18 cellular contexts compared by ENCODE assay signal in genomic region chr7:12303507-12303906, GRCh38.
A peak's percentile ranks its signal among the peaks of the same experiment; 100 is the strongest.
DNase-seq lines count a peak whose midpoint lies in the region; ATAC-seq and TF ChIP-seq lines count a peak whose summit lies in the region.
"Had no signal": no experiment of that assay in that cellular context is flagged by ENCODE, and none has a peak within 500 bp of the region (broad histone marks: within the 10 kb centered on the region; RNA-seq: fewer than 3 reads in every experiment).

No MANE protein-coding gene starts in this region.

- no peak for ATAC-seq in GM21529 (IDR thresholded peaks at IDR 0.05; ENCODE audit: unreplicated experiment)
- no peak for ATAC-seq in HG02870 (IDR thresholded peaks at IDR 0.05; ENCODE audit: unreplicated experiment)
- no peak for ATAC-seq in HG03571 (IDR thresholded peaks at IDR 0.05; ENCODE audit: unreplicated experiment)
- ATAC-seq: activated CD8-positive, alpha-beta memory T cell treated with anti-CD3 and anti-CD28 coated beads, Interleukin-2, amount 10 ng/mL, durations not matched to agents 7 days and 5 days had no signal

- POLR2A ChIA-PET in A673 (lab: Charles Lee; ENCODE audit: low non-redundant PET) = no interaction called here

- intact Hi-C loops in A673 (cut with micrococcal nuclease; ENCODE audit: unreplicated experiment) = no loop called here

- CTCF ChIA-PET in A673 (lab: Charles Lee) = no interaction called here

- no peaks in the 10 kb centered on the region for H3K9me3 ChIP-seq in A673 (ENCODE audit: low read depth, low read length, poor library complexity, severe bottlenecking)
- H3K9me3 ChIP-seq: ascending aorta, neutrophil had no signal

- H3K4me1 ChIP-seq in A673 (ENCODE audit: insufficient read depth, low read length, poor library complexity, severe bottlenecking) = no peaks in the 10 kb centered on the region
- H3K4me1 ChIP-seq: ascending aorta had no signal

- TF ChIP-seq CTCF in A673 (conservative IDR thresholded peaks at IDR 0.05; ENCODE audit: low read depth, low read length) (no peak), cardiac fibroblast (IDR thresholded peaks at IDR 0.05; ENCODE audit: low read depth, low read length) (no peak)

- no peaks in the 10 kb centered on the region for H3K36me3 ChIP-seq in A673 (ENCODE audit: insufficient read depth, low read length, poor library complexity, severe bottlenecking)
- H3K36me3 ChIP-seq: ascending aorta, neutrophil had no signal

- H3K27ac ChIP-seq in A673 (ENCODE audit: low read depth, low read length, poor library complexity, severe bottlenecking) = no peak overlapping the region
- H3K27ac ChIP-seq: ascending aorta, neutrophil had no signal

- H3K27me3 ChIP-seq in A673 (replicated peaks; ENCODE audit: insufficient read depth, low read depth, low read length, poor library complexity) = no peaks in the 10 kb centered on the region
- H3K27me3 ChIP-seq: ascending aorta, neutrophil had no signal

- peak; percentile 77 for DNase-seq in A673 (ENCODE audit: low spot score)
- DNase-seq in ELR (ENCODE audit: low read depth) = peak; percentile 16
- DNase-seq in NCI-H2171 treated with DMSO at 0.1 percent for 48 hours (lab: John Stamatoyannopoulos, UW) = peak; percentile 59
- peak; percentile 5 to 40 for DNase-seq in cardiac fibroblast (ENCODE audit: low read depth in 2 of 2)
- DNase-seq in HT-29 (ENCODE audit: low spot score) = no peak
- DNase-seq: activated CD4-positive, CD25-positive, alpha-beta regulatory T cell treated with anti-CD3 and anti-CD28 coated beads, Interleukin-2, amount 50 U/mL, for 72 hours; activated CD8-positive, alpha-beta memory T cell treated with anti-CD3 and anti-CD28 coated beads, Interleukin-2, amount 10 ng/mL, durations not matched to agents 7 days and 5 days; activated gamma-delta T cell treated with Interleukin-2 at 50 U/mL for 16 hours; DMS53; hippocampal formation; midbrain; NCI-H524 treated with DMSO at 0.1 percent for 48 hours; stimulated activated CD4-positive, alpha-beta T cell treated with anti-CD3 and anti-CD28 coated beads, Interleukin-2, amount 100 ng/mL, for 24 hours had no signal

- BruUV-seq in A673 (replicated peaks; lab: Mats Ljungman, UMichigan) = no TSS peak

- H3K4me3 ChIP-seq in A673 (ENCODE audit: low read depth, low read length, poor library complexity, severe bottlenecking) = no peak overlapping the region
- H3K4me3 ChIP-seq in cardiac fibroblast (replicated peaks in 1 of 2; ENCODE audit: low read depth in 2 of 2, low read length in 2 of 2) = no peak overlapping the region
- H3K4me3 ChIP-seq: ascending aorta had no signal
